8 cellular contexts compared by ENCODE assay signal in the genomic region with DNA sequence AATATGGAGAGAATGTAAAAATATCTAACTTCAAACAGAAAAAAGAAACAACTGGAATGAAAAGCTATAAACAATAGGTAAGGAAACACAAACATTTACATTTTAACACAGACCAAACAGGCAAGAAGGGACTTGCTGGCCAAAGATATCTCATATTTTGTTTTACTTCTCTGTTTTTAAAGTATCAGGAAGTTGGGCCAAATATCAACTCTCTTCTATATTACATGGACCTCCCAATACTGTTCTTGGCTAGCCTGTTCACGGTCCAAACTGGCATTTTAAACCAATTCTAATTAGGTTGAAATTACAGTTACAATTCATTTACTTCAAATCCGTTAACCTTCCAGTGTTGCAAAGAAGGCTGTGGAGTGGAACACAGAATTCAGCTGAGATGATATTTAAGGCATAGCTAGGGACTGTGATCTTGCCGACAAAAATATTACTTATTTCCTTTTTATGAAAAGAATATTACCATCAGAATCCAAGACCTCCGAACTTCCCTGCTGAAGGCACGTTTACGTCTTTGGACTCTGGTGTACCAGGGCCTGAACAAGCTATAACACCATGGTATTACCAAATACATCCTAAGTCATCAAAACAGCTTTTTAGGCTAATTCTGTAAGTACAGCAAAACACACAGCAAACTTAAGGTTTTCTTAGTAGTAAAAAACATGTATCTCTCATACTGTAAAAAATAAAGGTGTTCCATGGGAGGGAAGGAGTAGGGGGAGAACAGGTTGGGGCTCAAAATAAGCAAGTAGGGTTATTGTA.
DNase-seq lines count a peak whose midpoint lies in the region; ATAC-seq, FAIRE-seq and TF ChIP-seq lines count a peak whose summit lies in the region.

No MANE protein-coding gene starts in this region.

- H3K36me3 Mint-ChIP-seq in HFFc6 (ENCODE audit: low read depth) = peaks cover 82% of the 10 kb centered on the region
- H3K36me3 Mint-ChIP-seq in activated naive CD8-positive, alpha-beta T cell = peaks cover 7% of the 10 kb centered on the region

- H3K4me1 Mint-ChIP-seq in HFFc6 (ENCODE audit: low read depth) = peaks cover 53% of the 10 kb centered on the region
- peaks cover 58% of the 10 kb centered on the region for H3K4me1 Mint-ChIP-seq in activated naive CD8-positive, alpha-beta T cell (ENCODE audit: low read depth)

- H3K4me3 ChIP-seq in AG09309 (ENCODE audit: control insufficient read depth, low read depth, low read length) = peak overlapping the region; percentile 85
- H3K4me3 ChIP-seq in aorta (ENCODE audit: low read length in 2 of 2) = no peak overlapping the region

- no peaks in the 10 kb centered on the region for H3K9me3 ChIP-seq in aorta (ENCODE audit: control insufficient read depth, low read length)

- intact Hi-C loops in aorta (cut with DNase I) = loop anchor here in 1 of 2 donors (10.0 kb wide), 1 partner anchor 1141 kb away; no protein-coding TSS in a partner anchor

- peaks cover 0 to 2% of the 10 kb centered on the region in 2 donors for H3K36me3 ChIP-seq in aorta (ENCODE audit: control insufficient read depth in 1 of 2, insufficient read depth in 2 of 2, low read length in 1 of 2)

- H3K27ac ChIP-seq in aorta (ENCODE audit: low read depth in 1 of 2, low read length in 2 of 2) = no peak overlapping the region

- WGBS in aorta, 2 donors = 91 to 92% methylated on average over 6 of the region's 6 CpGs

- DNase-seq in AG09309 (ENCODE audit: low read depth) (no peak), HFFc6 (no peak), lung microvascular endothelial cell (ENCODE audit: low read depth in 2 of 2) (peak; percentile 35 to 36), frontal cortex (ENCODE audit: low spot score in 2 of 2) (no peak), mucosa of gallbladder (ENCODE audit: low spot score) (no peak), H4 (ENCODE audit: low spot score) (no peak), aorta (no peak)

- H3K4me3 Mint-ChIP-seq in HFFc6 = peak overlapping the region; percentile 93
- H3K4me3 Mint-ChIP-seq in activated naive CD8-positive, alpha-beta T cell = peak overlapping the region; percentile 41

- TF ChIP-seq CTCF in AG09309 (IDR thresholded peaks at IDR 0.05; ENCODE audit: control insufficient read depth, insufficient read depth, low read depth, low read length, missing control alignments) (no peak), HFFc6 (IDR thresholded peaks at IDR 0.05) (no peak)

- H3K4me1 ChIP-seq in aorta (ENCODE audit: control insufficient read depth in 1 of 2, insufficient read depth in 2 of 2, low read length in 2 of 2) = peaks cover 0 to 2% of the 10 kb centered on the region in 2 donors

- FAIRE-seq in frontal cortex (lab: Jason Lieb, UNC) = no peak

- H3K27ac Mint-ChIP-seq in HFFc6 = peak overlapping the region; percentile 99
- peak overlapping the region; percentile 13 for H3K27ac Mint-ChIP-seq in activated naive CD8-positive, alpha-beta T cell

- H3K27me3 Mint-ChIP-seq in HFFc6 (ENCODE audit: insufficient read depth) = peaks cover 20% of the 10 kb centered on the region
- H3K27me3 Mint-ChIP-seq in activated naive CD8-positive, alpha-beta T cell = no peaks in the 10 kb centered on the region

- H3K27me3 ChIP-seq in aorta (ENCODE audit: control insufficient read depth in 1 of 2, insufficient read depth in 2 of 2, low read length in 1 of 2) = no peaks in the 10 kb centered on the region

- ATAC-seq in aorta (ENCODE audit: low FRiP score) = no peak

- peaks cover 10% of the 10 kb centered on the region for H3K9me3 Mint-ChIP-seq in HFFc6
- no peaks in the 10 kb centered on the region for H3K9me3 Mint-ChIP-seq in activated naive CD8-positive, alpha-beta T cell (ENCODE audit: low read depth)

Comparison
In these comparisons a context has a peak if more than half of its experiments do, and no peak if none do; other contexts are left out.
1. DNase-seq: peak in lung microvascular endothelial cell (2 of 2); none in AG09309 (single experiment), HFFc6 (single experiment), frontal cortex (0 of 2), mucosa of gallbladder (single experiment), H4 (single experiment) and aorta (0 of 2).